Comparison of ENCODE assay signal across 8 cellular contexts in genomic region chr18:66495844-66496243, GRCh38.
A peak's percentile ranks its signal among the peaks of the same experiment; 100 is the strongest.
DNase-seq lines count a peak whose midpoint lies in the region; ATAC-seq, FAIRE-seq and TF ChIP-seq lines count a peak whose summit lies in the region.

No MANE protein-coding gene starts in this region.

- intact Hi-C loops in kidney (cut with DNase I): no loop called here

- no peaks in the 10 kb centered on the region for H3K4me1 ChIP-seq in astrocyte (ENCODE audit: insufficient read depth, low read length)
- no peaks in the 10 kb centered on the region for H3K4me1 ChIP-seq in kidney (ENCODE audit: control insufficient read depth in 1 of 2, insufficient read depth in 1 of 2, low read depth in 1 of 2, low read length in 2 of 2)

- H3K4me1 Mint-ChIP-seq in astrocyte (ENCODE audit: low read depth, unreplicated experiment): peaks cover 1% of the 10 kb centered on the region

- H3K4me3 ChIP-seq in astrocyte (ENCODE audit: insufficient read depth, low read depth, low read length): no peak overlapping the region
- no peak overlapping the region for H3K4me3 ChIP-seq in kidney (ENCODE audit: low read length in 2 of 2)

- no peaks in the 10 kb centered on the region for H4K20me1 ChIP-seq in astrocyte (ENCODE audit: insufficient read depth, low read length)

- H2AFZ ChIP-seq in astrocyte (ENCODE audit: low read depth, low read length): no peak overlapping the region

- peak; percentile 60 for ATAC-seq in HG02970 (IDR thresholded peaks at IDR 0.05; ENCODE audit: low FRiP score, unreplicated experiment)

- H3K9me3 ChIP-seq in astrocyte (ENCODE audit: insufficient read depth, low read depth, low read length): no peaks in the 10 kb centered on the region
- H3K9me3 ChIP-seq in kidney (ENCODE audit: control insufficient read depth in 1 of 2, low read length in 2 of 2): no peaks in the 10 kb centered on the region

- no peak for FAIRE-seq in astrocyte (lab: Jason Lieb, UNC)
- FAIRE-seq in kidney (lab: Jason Lieb, UNC): no peak

- no peak overlapping the region for H3K9ac ChIP-seq in astrocyte (ENCODE audit: low read length)
- H3K9ac ChIP-seq in kidney (ENCODE audit: low read length in 2 of 2): no peak overlapping the region

- peak; percentile 3 for DNase-seq in NCI-H2196 treated with DMSO at 0.1 percent for 48 hours (lab: John Stamatoyannopoulos, UW; ENCODE audit: unreplicated experiment)
- DNase-seq in astrocyte (ENCODE audit: low read depth): peak; percentile 6
- DNase-seq in kidney: no peak
- DNase-seq in hepatic stellate cell (ENCODE audit: low spot score): no peak
- no peak for DNase-seq in mesenteric fat pad (ENCODE audit: low spot score)
- DNase-seq in EL: no peak

- no peak overlapping the region for H3K27ac Mint-ChIP-seq in astrocyte (ENCODE audit: unreplicated experiment)

- H3K27me3 ChIP-seq in astrocyte (ENCODE audit: insufficient read depth, low read length): no peaks in the 10 kb centered on the region

- H3K9me3 Mint-ChIP-seq in astrocyte (ENCODE audit: unreplicated experiment): no peaks in the 10 kb centered on the region

- H3K36me3 ChIP-seq in astrocyte (ENCODE audit: insufficient read depth, low read length) (no peaks in the 10 kb centered on the region), kidney (ENCODE audit: control insufficient read depth in 1 of 2, insufficient read depth in 2 of 2, low read length in 2 of 2) (no peaks in the 10 kb centered on the region)

- no peaks in the 10 kb centered on the region for H3K36me3 Mint-ChIP-seq in astrocyte (ENCODE audit: low read depth, unreplicated experiment)

- H3K4me3 Mint-ChIP-seq in astrocyte (ENCODE audit: unreplicated experiment): no peak overlapping the region

- H3K27me3 Mint-ChIP-seq in astrocyte (ENCODE audit: low read depth, unreplicated experiment): no peaks in the 10 kb centered on the region

- H3K27ac ChIP-seq in astrocyte (ENCODE audit: low read depth, low read length) (no peak overlapping the region), kidney (ENCODE audit: low read depth in 2 of 2, low read length in 2 of 2) (no peak overlapping the region)

- no peak overlapping the region for H3K4me2 ChIP-seq in astrocyte (ENCODE audit: low read length)

- TF ChIP-seq CTCF in GM12872 (IDR thresholded peaks at IDR 0.05; ENCODE audit: insufficient read depth, low read depth, low read length) (peak; percentile 39; the same call in 1 of the 3 replicates), astrocyte (IDR thresholded peaks at IDR 0.05; ENCODE audit: insufficient read depth, low read depth, low read length) (peak; percentile 51), kidney (IDR thresholded peaks at IDR 0.05; ENCODE audit: borderline replicate concordance, extremely low read depth, insufficient read depth) (peak; percentile 41)

- H3K79me2 ChIP-seq in astrocyte (ENCODE audit: insufficient read depth, low read length): no peaks in the 10 kb centered on the region

Comparison
In these comparisons a context has a peak if more than half of its experiments do, and no peak if none do; other contexts are left out.
1. DNase-seq: peak in NCI-H2196 treated with DMSO at 0.1 percent for 48 hours (single experiment) and astrocyte (single experiment); none in kidney (single experiment), hepatic stellate cell (single experiment), mesenteric fat pad (single experiment) and EL (single experiment).
2. Peak in every context shown above with its lines, with median percentiles within 50 percentile points of each other: CTCF ChIP-seq.